Comparison of ENCODE assay signal across 1 cellular context in the genomic region with DNA sequence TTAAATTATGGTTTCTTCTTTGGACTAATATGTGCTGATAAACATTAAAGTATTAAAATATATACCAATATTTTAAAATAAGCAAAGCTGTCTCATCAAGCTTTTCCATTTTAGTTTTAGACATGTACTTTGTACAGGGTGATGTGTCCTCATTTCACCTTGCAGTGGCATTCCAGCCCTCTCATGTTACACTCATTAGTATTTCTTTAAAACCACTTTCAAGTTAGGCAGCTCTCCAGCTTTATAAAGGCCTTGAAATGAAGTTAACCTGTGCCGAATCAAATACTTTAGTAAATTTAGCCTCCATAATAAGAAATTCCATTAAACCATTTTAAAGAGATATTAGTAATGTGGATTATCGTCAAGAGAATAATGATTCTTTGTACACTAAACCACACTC.
A peak's percentile ranks its signal among the peaks of the same experiment; 100 is the strongest.
TF ChIP-seq lines count a peak whose summit lies in the region.

No MANE protein-coding gene starts in this region.

TF ChIP-seq in HepG2, 621 proteins besides CTCF, POLR2A, EP300 and RAD21 (continued from another document):
- TF ChIP-seq, protein P1, sequence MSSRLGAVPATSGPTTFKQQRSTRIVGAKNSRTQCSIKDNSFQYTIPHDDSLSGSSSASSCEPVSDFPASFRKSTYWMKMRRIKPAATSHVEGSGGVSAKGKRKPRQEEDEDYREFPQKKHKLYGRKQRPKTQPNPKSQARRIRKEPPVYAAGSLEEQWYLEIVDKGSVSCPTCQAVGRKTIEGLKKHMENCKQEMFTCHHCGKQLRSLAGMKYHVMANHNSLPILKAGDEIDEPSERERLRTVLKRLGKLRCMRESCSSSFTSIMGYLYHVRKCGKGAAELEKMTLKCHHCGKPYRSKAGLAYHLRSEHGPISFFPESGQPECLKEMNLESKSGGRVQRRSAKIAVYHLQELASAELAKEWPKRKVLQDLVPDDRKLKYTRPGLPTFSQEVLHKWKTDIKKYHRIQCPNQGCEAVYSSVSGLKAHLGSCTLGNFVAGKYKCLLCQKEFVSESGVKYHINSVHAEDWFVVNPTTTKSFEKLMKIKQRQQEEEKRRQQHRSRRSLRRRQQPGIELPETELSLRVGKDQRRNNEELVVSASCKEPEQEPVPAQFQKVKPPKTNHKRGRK (CRISPR knock-in tag; IDR thresholded peaks at IDR 0.05), result no peak
- TF ChIP-seq, protein P2, sequence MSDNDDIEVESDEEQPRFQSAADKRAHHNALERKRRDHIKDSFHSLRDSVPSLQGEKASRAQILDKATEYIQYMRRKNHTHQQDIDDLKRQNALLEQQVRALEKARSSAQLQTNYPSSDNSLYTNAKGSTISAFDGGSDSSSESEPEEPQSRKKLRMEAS (IDR thresholded peaks at IDR 0.05), result no peak
- TF ChIP-seq DR1 (CRISPR knock-in tag; IDR thresholded peaks at IDR 0.05), result no peak
- TF ChIP-seq GTF2F1 (IDR thresholded peaks at IDR 0.05; ENCODE audit: low read length), result no peak
- TF ChIP-seq NCOR1 (IDR thresholded peaks at IDR 0.05; ENCODE audit: borderline replicate concordance, low read length), result peak; percentile 34; the same call in 1 of the 2 replicates
- no peak for TF ChIP-seq FLYWCH1 (CRISPR knock-in tag; IDR thresholded peaks at IDR 0.05)
- TF ChIP-seq TEAD3 (CRISPR knock-in tag; optimal IDR thresholded peaks at IDR 0.05; ENCODE audit: borderline replicate concordance), result peak; percentile 81
- no peak for TF ChIP-seq ZBTB1 (CRISPR knock-in tag; IDR thresholded peaks at IDR 0.05; ENCODE audit: borderline replicate concordance)
- peak; percentile 93 for TF ChIP-seq SIX1 (CRISPR knock-in tag; IDR thresholded peaks at IDR 0.05; ENCODE audit: borderline replicate concordance)
- peak; percentile 99 for TF ChIP-seq RXRB (CRISPR knock-in tag; IDR thresholded peaks at IDR 0.05; ENCODE audit: borderline replicate concordance)
- no peak for TF ChIP-seq ZNF124 (CRISPR knock-in tag; IDR thresholded peaks at IDR 0.05)
- peak; percentile 59 for TF ChIP-seq HNF4A (CRISPR knock-in tag; IDR thresholded peaks at IDR 0.05)
- peak; percentile 95 for TF ChIP-seq SIX4 (CRISPR knock-in tag; IDR thresholded peaks at IDR 0.05)
- TF ChIP-seq, protein P3, sequence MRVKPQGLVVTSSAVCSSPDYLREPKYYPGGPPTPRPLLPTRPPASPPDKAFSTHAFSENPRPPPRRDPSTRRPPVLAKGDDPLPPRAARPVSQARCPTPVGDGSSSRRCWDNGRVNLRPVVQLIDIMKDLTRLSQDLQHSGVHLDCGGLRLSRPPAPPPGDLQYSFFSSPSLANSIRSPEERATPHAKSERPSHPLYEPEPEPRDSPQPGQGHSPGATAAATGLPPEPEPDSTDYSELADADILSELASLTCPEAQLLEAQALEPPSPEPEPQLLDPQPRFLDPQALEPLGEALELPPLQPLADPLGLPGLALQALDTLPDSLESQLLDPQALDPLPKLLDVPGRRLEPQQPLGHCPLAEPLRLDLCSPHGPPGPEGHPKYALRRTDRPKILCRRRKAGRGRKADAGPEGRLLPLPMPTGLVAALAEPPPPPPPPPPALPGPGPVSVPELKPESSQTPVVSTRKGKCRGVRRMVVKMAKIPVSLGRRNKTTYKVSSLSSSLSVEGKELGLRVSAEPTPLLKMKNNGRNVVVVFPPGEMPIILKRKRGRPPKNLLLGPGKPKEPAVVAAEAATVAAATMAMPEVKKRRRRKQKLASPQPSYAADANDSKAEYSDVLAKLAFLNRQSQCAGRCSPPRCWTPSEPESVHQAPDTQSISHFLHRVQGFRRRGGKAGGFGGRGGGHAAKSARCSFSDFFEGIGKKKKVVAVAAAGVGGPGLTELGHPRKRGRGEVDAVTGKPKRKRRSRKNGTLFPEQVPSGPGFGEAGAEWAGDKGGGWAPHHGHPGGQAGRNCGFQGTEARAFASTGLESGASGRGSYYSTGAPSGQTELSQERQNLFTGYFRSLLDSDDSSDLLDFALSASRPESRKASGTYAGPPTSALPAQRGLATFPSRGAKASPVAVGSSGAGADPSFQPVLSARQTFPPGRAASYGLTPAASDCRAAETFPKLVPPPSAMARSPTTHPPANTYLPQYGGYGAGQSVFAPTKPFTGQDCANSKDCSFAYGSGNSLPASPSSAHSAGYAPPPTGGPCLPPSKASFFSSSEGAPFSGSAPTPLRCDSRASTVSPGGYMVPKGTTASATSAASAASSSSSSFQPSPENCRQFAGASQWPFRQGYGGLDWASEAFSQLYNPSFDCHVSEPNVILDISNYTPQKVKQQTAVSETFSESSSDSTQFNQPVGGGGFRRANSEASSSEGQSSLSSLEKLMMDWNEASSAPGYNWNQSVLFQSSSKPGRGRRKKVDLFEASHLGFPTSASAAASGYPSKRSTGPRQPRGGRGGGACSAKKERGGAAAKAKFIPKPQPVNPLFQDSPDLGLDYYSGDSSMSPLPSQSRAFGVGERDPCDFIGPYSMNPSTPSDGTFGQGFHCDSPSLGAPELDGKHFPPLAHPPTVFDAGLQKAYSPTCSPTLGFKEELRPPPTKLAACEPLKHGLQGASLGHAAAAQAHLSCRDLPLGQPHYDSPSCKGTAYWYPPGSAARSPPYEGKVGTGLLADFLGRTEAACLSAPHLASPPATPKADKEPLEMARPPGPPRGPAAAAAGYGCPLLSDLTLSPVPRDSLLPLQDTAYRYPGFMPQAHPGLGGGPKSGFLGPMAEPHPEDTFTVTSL (CRISPR knock-in tag; IDR thresholded peaks at IDR 0.05; ENCODE audit: borderline replicate concordance), result peak; percentile 17; the same call in 1 of the 2 replicates
- no peak for TF ChIP-seq ZNF737 (CRISPR knock-in tag; IDR thresholded peaks at IDR 0.05; ENCODE audit: borderline replicate concordance)
- TF ChIP-seq NCOA2 (CRISPR knock-in tag; IDR thresholded peaks at IDR 0.05), result 0 out of 2 replicates have a peak, but pooled peaks have one; percentile 25
- TF ChIP-seq, protein P4, sequence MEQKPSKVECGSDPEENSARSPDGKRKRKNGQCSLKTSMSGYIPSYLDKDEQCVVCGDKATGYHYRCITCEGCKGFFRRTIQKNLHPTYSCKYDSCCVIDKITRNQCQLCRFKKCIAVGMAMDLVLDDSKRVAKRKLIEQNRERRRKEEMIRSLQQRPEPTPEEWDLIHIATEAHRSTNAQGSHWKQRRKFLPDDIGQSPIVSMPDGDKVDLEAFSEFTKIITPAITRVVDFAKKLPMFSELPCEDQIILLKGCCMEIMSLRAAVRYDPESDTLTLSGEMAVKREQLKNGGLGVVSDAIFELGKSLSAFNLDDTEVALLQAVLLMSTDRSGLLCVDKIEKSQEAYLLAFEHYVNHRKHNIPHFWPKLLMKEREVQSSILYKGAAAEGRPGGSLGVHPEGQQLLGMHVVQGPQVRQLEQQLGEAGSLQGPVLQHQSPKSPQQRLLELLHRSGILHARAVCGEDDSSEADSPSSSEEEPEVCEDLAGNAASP (CRISPR knock-in tag; IDR thresholded peaks at IDR 0.05; ENCODE audit: borderline replicate concordance), result peak; percentile 100
- TF ChIP-seq KDM5A (IDR thresholded peaks at IDR 0.05; ENCODE audit: borderline replicate concordance, low read length), result no peak
- TF ChIP-seq CAMTA2 (CRISPR knock-in tag; IDR thresholded peaks at IDR 0.05; ENCODE audit: borderline replicate concordance), result no peak
